21 cellular contexts compared by ENCODE assay signal in the genomic region with DNA sequence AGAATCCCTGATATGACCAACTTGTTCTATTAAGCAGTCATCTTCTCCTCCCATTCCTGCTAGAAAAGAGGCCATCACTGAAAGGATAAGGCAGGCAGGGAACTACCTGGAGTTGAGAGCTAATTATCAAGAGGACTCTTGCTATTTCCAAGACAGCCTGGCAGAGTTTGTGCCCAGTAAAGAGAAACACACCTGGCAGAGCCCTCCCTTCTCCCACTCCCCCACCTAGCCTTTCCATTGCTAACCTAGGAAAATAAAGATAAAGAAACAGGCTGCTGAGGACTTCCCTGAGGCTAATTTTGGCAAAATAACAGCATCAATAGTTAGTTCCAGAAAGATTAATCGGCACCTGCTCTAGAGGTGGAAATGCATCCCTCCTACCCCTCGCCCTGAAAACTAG. TPM values are rescaled to one million over a fixed set of nuclear protein-coding genes. Genes with fewer than 3 reads are reported as not detected.
DNase-seq lines count a peak whose midpoint lies in the region; ATAC-seq, FAIRE-seq and TF ChIP-seq lines count a peak whose summit lies in the region.
"Had no signal": no experiment of that assay in that cellular context is flagged by ENCODE, and none has a peak within 500 bp of the region (broad histone marks: within the 10 kb centered on the region; RNA-seq: fewer than 3 reads in every experiment).

No MANE protein-coding gene starts in this region.

- no peak overlapping the region for H2AFZ ChIP-seq in astrocyte (ENCODE audit: low read depth, low read length)

- no peak overlapping the region for H3K27ac Mint-ChIP-seq in astrocyte (ENCODE audit: unreplicated experiment)
- H3K27ac Mint-ChIP-seq: CD14-positive monocyte; CD4-positive, alpha-beta T cell; CD8-positive, alpha-beta T cell had no signal

- FAIRE-seq in astrocyte (lab: Jason Lieb, UNC) (no peak), GM19239 (lab: Jason Lieb, UNC) (no peak)
- FAIRE-seq: A204.1, D721Med, G401.6, GM12891 had no signal

- H3K36me3 ChIP-seq in astrocyte (ENCODE audit: insufficient read depth, low read length), result no peaks in the 10 kb centered on the region
- H3K36me3 ChIP-seq in neutrophil, result peaks cover 12% of the 10 kb centered on the region

- peaks cover 12% of the 10 kb centered on the region for H3K36me3 Mint-ChIP-seq in astrocyte (ENCODE audit: low read depth, unreplicated experiment)

- no peak for ATAC-seq in GM21576 (IDR thresholded peaks at IDR 0.05; ENCODE audit: unreplicated experiment)
- ATAC-seq: CD8-positive, alpha-beta T cell had no signal

- H4K20me1 ChIP-seq in astrocyte (ENCODE audit: insufficient read depth, low read length), result peaks cover 57% of the 10 kb centered on the region
- H4K20me1 ChIP-seq: BLaER1 had no signal

- peaks cover 66% of the 10 kb centered on the region for H3K79me2 ChIP-seq in astrocyte (ENCODE audit: insufficient read depth, low read length)

- no peaks in the 10 kb centered on the region for H3K27me3 ChIP-seq in astrocyte (ENCODE audit: insufficient read depth, low read length)
- no peaks in the 10 kb centered on the region for H3K27me3 ChIP-seq in neutrophil
- H3K27me3 ChIP-seq: BE2C, BLaER1 had no signal

- no peak overlapping the region for H3K4me2 ChIP-seq in astrocyte (ENCODE audit: low read length)
- H3K4me2 ChIP-seq: BLaER1 had no signal

- DNase-seq in astrocyte (ENCODE audit: low read depth) (no peak), GM19239 (ENCODE audit: insufficient read length, low spot score) (no peak), globus pallidus (ENCODE audit: low spot score) (no peak)
- DNase-seq: 8988T; ACHN; BE2C; C1 segment of cervical spinal cord; Caco-2; Calu3; CD4-positive, alpha-beta T cell; CD8-positive, alpha-beta T cell; DMS79 treated with DMSO at 0.1 percent for 48 hours; GF-D8 had no signal

- no peak overlapping the region for H3K4me3 ChIP-seq in astrocyte (ENCODE audit: insufficient read depth, low read depth, low read length)
- H3K4me3 ChIP-seq in neutrophil (ENCODE audit: low read depth in 1 of 2, low read length in 1 of 2), result no peak overlapping the region
- H3K4me3 ChIP-seq: BLaER1 had no signal

- H3K9ac ChIP-seq in astrocyte (ENCODE audit: low read length), result no peak overlapping the region
- H3K9ac ChIP-seq: BLaER1 had no signal

- H3K27ac ChIP-seq in astrocyte (ENCODE audit: low read depth, low read length) (no peak overlapping the region), neutrophil (peak overlapping the region; percentile 89)
- H3K27ac ChIP-seq: BLaER1 had no signal

- H3K4me3 Mint-ChIP-seq in astrocyte (ENCODE audit: unreplicated experiment), result peak overlapping the region; percentile 41
- H3K4me3 Mint-ChIP-seq: CD14-positive monocyte; CD4-positive, alpha-beta T cell; CD8-positive, alpha-beta T cell had no signal

- H3K4me1 Mint-ChIP-seq in astrocyte (ENCODE audit: low read depth, unreplicated experiment), result peaks cover 8% of the 10 kb centered on the region

- H3K9me3 Mint-ChIP-seq in astrocyte (ENCODE audit: unreplicated experiment), result peaks cover 2% of the 10 kb centered on the region
- H3K9me3 Mint-ChIP-seq: CD14-positive monocyte; CD4-positive, alpha-beta T cell; CD8-positive, alpha-beta T cell had no signal

- H3K9me3 ChIP-seq in astrocyte (ENCODE audit: insufficient read depth, low read depth, low read length), result no peaks in the 10 kb centered on the region
- no peaks in the 10 kb centered on the region for H3K9me3 ChIP-seq in neutrophil
- H3K9me3 ChIP-seq: BE2C, BLaER1, Caco-2 had no signal

- no peak for TF ChIP-seq CTCF in astrocyte (IDR thresholded peaks at IDR 0.05; ENCODE audit: insufficient read depth, low read depth, low read length)
- no peak for TF ChIP-seq CTCF in neutrophil (IDR thresholded peaks at IDR 0.05)

- H3K4me1 ChIP-seq in astrocyte (ENCODE audit: insufficient read depth, low read length) (no peaks in the 10 kb centered on the region), neutrophil (ENCODE audit: control insufficient read depth in 1 of 2, insufficient read depth in 1 of 2, low read depth in 1 of 2, low read length in 1 of 2) (peaks cover 42 to 47% of the 10 kb centered on the region in 2 experiments)
- H3K4me1 ChIP-seq: BLaER1, Caco-2 had no signal

- H3K27me3 Mint-ChIP-seq in astrocyte (ENCODE audit: low read depth, unreplicated experiment), result no peaks in the 10 kb centered on the region
- H3K27me3 Mint-ChIP-seq: CD4-positive, alpha-beta T cell had no signal

RNA-seq across cellular contexts. Expression of a gene that starts 20.4 kb away (rescaled TPM):
- total RNA-seq in astrocyte, result 16.6 and 18.8 TPM in 2 replicates
